ENCODE assay signal across 15 cellular contexts in the genomic region with DNA sequence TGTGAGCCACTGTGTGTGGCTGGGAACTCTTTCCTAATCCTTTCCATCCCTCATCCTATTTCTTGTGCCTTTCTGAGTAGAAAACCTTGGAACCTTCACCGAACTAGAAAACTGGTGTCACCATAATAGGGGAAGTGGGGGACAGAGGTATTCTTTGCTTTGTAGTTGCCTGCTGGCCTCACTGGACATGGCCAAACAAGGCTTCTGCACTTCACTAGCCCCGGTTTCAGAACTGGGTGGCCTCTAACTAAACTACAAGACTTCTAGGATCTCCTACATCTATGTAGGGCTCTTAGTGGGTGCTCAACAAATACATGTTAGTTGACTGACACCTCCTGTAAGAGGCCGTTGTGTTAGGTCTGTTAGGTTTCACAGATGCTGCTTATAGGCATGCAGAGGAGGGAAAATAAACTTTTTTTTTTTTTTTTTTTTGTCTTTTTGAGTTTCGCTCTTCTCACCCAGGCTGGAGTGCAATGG. TPM values are rescaled to one million over a fixed set of nuclear protein-coding genes. Genes with fewer than 3 reads are reported as not detected.
DNase-seq lines count a peak whose midpoint lies in the region; ATAC-seq and TF ChIP-seq lines count a peak whose summit lies in the region.
"Had no signal": no experiment of that assay in that cellular context is flagged by ENCODE, and none has a peak within 500 bp of the region (broad histone marks: within the 10 kb centered on the region; RNA-seq: fewer than 3 reads in every experiment).

No MANE protein-coding gene starts in this region.

- H3K27ac ChIP-seq in GM23338 (ENCODE audit: low read depth) (no peak overlapping the region), endodermal cell (ENCODE audit: low read depth, low read length) (no peak overlapping the region), neural progenitor cell (no peak overlapping the region), esophagus squamous epithelium (no peak overlapping the region)
- H3K27ac ChIP-seq: C4-2B, SJSA1 had no signal

- H4K20me1 ChIP-seq in GM23338 (replicated peaks; ENCODE audit: insufficient read depth) (no peaks in the 10 kb centered on the region; the same call in 1 of the 2 replicates), neural progenitor cell (ENCODE audit: low read depth) (no peaks in the 10 kb centered on the region)

- H2AFZ ChIP-seq in GM23338 (peak overlapping the region; percentile 80), neural progenitor cell (replicated peaks) (no peak overlapping the region)

- H3K36me3 ChIP-seq in GM23338 (ENCODE audit: insufficient read depth) (no peaks in the 10 kb centered on the region), endodermal cell (ENCODE audit: control insufficient read depth, insufficient read depth, low read length) (no peaks in the 10 kb centered on the region), neural progenitor cell (no peaks in the 10 kb centered on the region), esophagus squamous epithelium (no peaks in the 10 kb centered on the region)
- H3K36me3 ChIP-seq: SJSA1 had no signal

- H3K27me3 Mint-ChIP-seq in GM23338 (ENCODE audit: insufficient read depth, low read depth, poor library complexity) (peaks cover 15% of the 10 kb centered on the region), endodermal cell (ENCODE audit: insufficient read depth) (peaks cover 3% of the 10 kb centered on the region), neural progenitor cell (ENCODE audit: insufficient read depth, low read depth) (peaks cover 6% of the 10 kb centered on the region), natural killer cell (ENCODE audit: low read depth in 2 of 2) (no peaks in the 10 kb centered on the region)

- H3K4me3 Mint-ChIP-seq in GM23338 (no peak overlapping the region; the same call in 2 of the 3 replicates), endodermal cell (no peak overlapping the region), neural progenitor cell (no peak overlapping the region), natural killer cell (no peak overlapping the region)

- H3K36me3 Mint-ChIP-seq in GM23338 (ENCODE audit: low read depth) = peaks cover 4% of the 10 kb centered on the region; the same call in 1 of the 3 replicates
- no peaks in the 10 kb centered on the region for H3K36me3 Mint-ChIP-seq in endodermal cell (ENCODE audit: low read depth)
- H3K36me3 Mint-ChIP-seq in neural progenitor cell = no peaks in the 10 kb centered on the region
- H3K36me3 Mint-ChIP-seq in natural killer cell = no peaks in the 10 kb centered on the region

- TF ChIP-seq POLR2A in esophagus squamous epithelium (IDR thresholded peaks at IDR 0.05) = no peak

- no peak overlapping the region for H3K27ac Mint-ChIP-seq in GM23338
- H3K27ac Mint-ChIP-seq in endodermal cell = peak overlapping the region; percentile 18
- peak overlapping the region; percentile 6 for H3K27ac Mint-ChIP-seq in neural progenitor cell
- H3K27ac Mint-ChIP-seq in natural killer cell = no peak overlapping the region

- H3F3A ChIP-seq in GM23338 (replicated peaks; ENCODE audit: low read depth) = no peaks in the 10 kb centered on the region
- H3F3A ChIP-seq in neural progenitor cell (ENCODE audit: low read depth) = peaks cover 13% of the 10 kb centered on the region

- H3K4me3 ChIP-seq in GM23338 (no peak overlapping the region), endodermal cell (ENCODE audit: low read length) (no peak overlapping the region), neural progenitor cell (no peak overlapping the region), esophagus squamous epithelium (no peak overlapping the region)
- H3K4me3 ChIP-seq: SJSA1 had no signal

- H3K4me1 Mint-ChIP-seq in GM23338 (peaks cover 27% of the 10 kb centered on the region), endodermal cell (peaks cover 52% of the 10 kb centered on the region), neural progenitor cell (peaks cover 20% of the 10 kb centered on the region), natural killer cell (no peaks in the 10 kb centered on the region)

- WGBS in endodermal cell (ENCODE audit: insufficient coverage in 1 of 2, insufficient read length in 1 of 2), 2 experiments = 83 to 93% methylated on average over 2 to 4 of the region's 4 CpGs
- 74 to 100% methylated on average over 1 to 3 of the region's 4 CpGs for WGBS in esophagus squamous epithelium, 2 donors

- H3K9ac ChIP-seq in endodermal cell (ENCODE audit: extremely low read depth, low read length, poor library complexity, severe bottlenecking) = no peak overlapping the region
- no peak overlapping the region for H3K9ac ChIP-seq in neural progenitor cell

- no peak for DNase-seq in GM23338 (ENCODE audit: low spot score)
- DNase-seq in endodermal cell = no peak
- no peak for DNase-seq in neural progenitor cell (ENCODE audit: low spot score)
- DNase-seq in NOMO-1 treated with dmso at 0.1 percent for 144 hours (lab: John Stamatoyannopoulos, UW; ENCODE audit: unreplicated experiment) = no peak
- no peak for DNase-seq in esophagus squamous epithelium (lab: John Stamatoyannopoulos, UW)
- no peak for DNase-seq in natural killer cell
- DNase-seq: AML-193, DMS79 treated with DMSO at 0.1 percent for 48 hours, H9, NCI-H1092 treated with DMSO at 0.1 percent for 48 hours, NCI-H2171, NCI-H526 had no signal

- intact Hi-C loops in esophagus squamous epithelium (cut with DNase I) = no loop called here
- intact Hi-C loops in natural killer cell (cut with micrococcal nuclease) = no loop called here

- no peaks in the 10 kb centered on the region for H3K27me3 ChIP-seq in GM23338 (ENCODE audit: insufficient read depth)
- peaks cover 9% of the 10 kb centered on the region for H3K27me3 ChIP-seq in endodermal cell (ENCODE audit: control insufficient read depth, insufficient read depth, low read length, poor library complexity, severe bottlenecking)
- H3K27me3 ChIP-seq in neural progenitor cell = no peaks in the 10 kb centered on the region
- no peaks in the 10 kb centered on the region for H3K27me3 ChIP-seq in esophagus squamous epithelium

- H3K4me1 ChIP-seq in GM23338 (ENCODE audit: insufficient read depth) = peaks cover 12% of the 10 kb centered on the region
- peaks cover 12% of the 10 kb centered on the region for H3K4me1 ChIP-seq in endodermal cell (ENCODE audit: control insufficient read depth, insufficient read depth, low read length)
- peaks cover 8% of the 10 kb centered on the region for H3K4me1 ChIP-seq in neural progenitor cell
- no peaks in the 10 kb centered on the region for H3K4me1 ChIP-seq in esophagus squamous epithelium
- H3K4me1 ChIP-seq: SJSA1 had no signal

- TF ChIP-seq CTCF in GM23338 (conservative IDR thresholded peaks at IDR 0.05; ENCODE audit: low read depth in 2 of 2) (no peak), endodermal cell (conservative IDR thresholded peaks at IDR 0.05) (no peak), neural progenitor cell (IDR thresholded peaks at IDR 0.05) (no peak), esophagus squamous epithelium (IDR thresholded peaks at IDR 0.05) (no peak), natural killer cell (IDR thresholded peaks at IDR 0.05) (no peak)

- H3K9me3 ChIP-seq in endodermal cell (ENCODE audit: control insufficient read depth, low read length) (no peaks in the 10 kb centered on the region), neural progenitor cell (ENCODE audit: low read depth) (no peaks in the 10 kb centered on the region), esophagus squamous epithelium (no peaks in the 10 kb centered on the region)
- H3K9me3 ChIP-seq: SJSA1 had no signal

- H3K9me2 ChIP-seq in GM23338 (ENCODE audit: insufficient read depth) = 0 out of 2 replicates have a peak, but pooled peaks cover 4% of the 10 kb centered on the region

- H3K79me2 ChIP-seq in GM23338 (replicated peaks; ENCODE audit: insufficient read depth) (no peaks in the 10 kb centered on the region), neural progenitor cell (ENCODE audit: low read depth) (no peaks in the 10 kb centered on the region)

- H3K9me3 Mint-ChIP-seq in GM23338 (peaks cover 5% of the 10 kb centered on the region; the same call in 2 of the 3 replicates), endodermal cell (peaks cover 7% of the 10 kb centered on the region), neural progenitor cell (peaks cover 4% of the 10 kb centered on the region), natural killer cell (no peaks in the 10 kb centered on the region)

- no peak for ATAC-seq in GM23338
- ATAC-seq in natural killer cell = no peak
- ATAC-seq: Panc1 had no signal

- H3K4me2 ChIP-seq in GM23338 = peak overlapping the region; percentile 29
- H3K4me2 ChIP-seq in neural progenitor cell = no peak overlapping the region

RNA-seq across cellular contexts. Expression of gene CIROP, which starts 0.6 kb away (rescaled TPM):
- total RNA-seq in GM23338 (2014; rRNA removed; shearing (Covaris generic)) = not detected in 2 replicates
- not detected in 2 replicates for polyA plus RNA-seq in GM23338 (2016; fragmentation: Nextera tagmentation; extraction: Ambion mirVana)
- total RNA-seq in endodermal cell = 1 to 10 TPM in 1 of 2 donors, under 1 TPM in 1; 0.64 to 1.4 TPM
- not detected for polyA plus RNA-seq in endodermal cell (2013, experiment 1 of 2)
- polyA plus RNA-seq in endodermal cell (2013, experiment 2 of 2) = not detected
- 0.06 TPM in 1 of 2 replicates, not detected in the other for total RNA-seq in neural progenitor cell (ENCODE audit: low replicate concordance)
- under 1 TPM in 1 of 4 donors, not detected in 3; 0.38 TPM for total RNA-seq in esophagus squamous epithelium
- total RNA-seq in natural killer cell = not detected
- total RNA-seq: H9, SJSA1 had no signal

RNA-seq across cellular contexts. Expression of gene C14orf119, which starts 10.1 kb away (rescaled TPM):
- 49.4 and 57.4 TPM in 2 replicates for total RNA-seq in GM23338 (2014; rRNA removed; shearing (Covaris generic))
- polyA plus RNA-seq in GM23338 (2016; fragmentation: Nextera tagmentation; extraction: Ambion mirVana) = 114 and 118 TPM in 2 replicates
- total RNA-seq in endodermal cell (10 to 100 TPM; 76.7 to 82.9 TPM), neural progenitor cell (ENCODE audit: low replicate concordance) (32.0 and 37.5 TPM in 2 replicates), esophagus squamous epithelium (10 to 100 TPM; 17.5 to 42.0 (median 31.0) TPM), natural killer cell (10 to 100 TPM; 10.6 to 19.0 (median 14.7) TPM)
- polyA plus RNA-seq in endodermal cell (2013, experiment 1 of 2) = 61.4 TPM
- polyA plus RNA-seq in endodermal cell (2013, experiment 2 of 2) = 63.7 TPM

RNA-seq across cellular contexts. Expression of gene ACIN1, which starts 10.4 kb away (rescaled TPM):
- total RNA-seq in GM23338 (2014; rRNA removed; shearing (Covaris generic)) = 169 and 172 TPM in 2 replicates
- polyA plus RNA-seq in GM23338 (2016; fragmentation: Nextera tagmentation; extraction: Ambion mirVana) = 73.6 and 76.1 TPM in 2 replicates
- 100 to 1,000 TPM; 314 to 367 TPM for total RNA-seq in endodermal cell
- polyA plus RNA-seq in endodermal cell (2013, experiment 1 of 2) = 253 TPM
- 214 TPM for polyA plus RNA-seq in endodermal cell (2013, experiment 2 of 2)
- 184 and 215 TPM in 2 replicates for total RNA-seq in neural progenitor cell (ENCODE audit: low replicate concordance)
- total RNA-seq in esophagus squamous epithelium = 100 to 1,000 TPM in 1 of 4 donors, 10 to 100 TPM in 3; 51.4 to 107 (median 83.0) TPM
- 100 to 1,000 TPM; 321 to 395 (median 347) TPM for total RNA-seq in natural killer cell

RNA-seq across cellular contexts. Expression of gene CEBPE, which starts 13.7 kb away (rescaled TPM):
- not detected in 2 replicates for total RNA-seq in GM23338 (2014; rRNA removed; shearing (Covaris generic))
- not detected in 2 replicates for polyA plus RNA-seq in GM23338 (2016; fragmentation: Nextera tagmentation; extraction: Ambion mirVana)
- total RNA-seq in endodermal cell = not detected
- not detected for polyA plus RNA-seq in endodermal cell (2013, experiment 1 of 2)
- polyA plus RNA-seq in endodermal cell (2013, experiment 2 of 2) = not detected
- not detected in 2 replicates for total RNA-seq in neural progenitor cell (ENCODE audit: low replicate concordance)
- total RNA-seq in esophagus squamous epithelium = not detected
- total RNA-seq in natural killer cell = not detected
- total RNA-seq: H9, SJSA1 had no signal

RNA-seq across cellular contexts. Expression of gene CDH24, which starts 48.1 kb away (rescaled TPM):
- total RNA-seq in GM23338 (2014; rRNA removed; shearing (Covaris generic)) = 16.9 and 17.8 TPM in 2 replicates
- 4.4 and 6.2 TPM in 2 replicates for polyA plus RNA-seq in GM23338 (2016; fragmentation: Nextera tagmentation; extraction: Ambion mirVana)
- 10 to 100 TPM; 16.9 to 17.2 TPM for total RNA-seq in endodermal cell
- 37.1 TPM for polyA plus RNA-seq in endodermal cell (2013, experiment 1 of 2)
- polyA plus RNA-seq in endodermal cell (2013, experiment 2 of 2) = 32.0 TPM
- total RNA-seq in neural progenitor cell (ENCODE audit: low replicate concordance) = 15.0 and 35.9 TPM in 2 replicates
- total RNA-seq in esophagus squamous epithelium = 1 to 10 TPM; 3.4 to 6.7 (median 4.8) TPM
- 1 to 10 TPM; 1.9 to 4.9 (median 2.8) TPM for total RNA-seq in natural killer cell

Comparison
In these comparisons a context has a peak if more than half of its experiments do, and no peak if none do; other contexts are left out.
1. H3K27ac Mint-ChIP-seq: peak in endodermal cell (single experiment) and neural progenitor cell (single experiment); none in GM23338 (single experiment) and natural killer cell (0 of 2).